ENCODE assay signal across 2 cellular contexts in the genomic region with DNA sequence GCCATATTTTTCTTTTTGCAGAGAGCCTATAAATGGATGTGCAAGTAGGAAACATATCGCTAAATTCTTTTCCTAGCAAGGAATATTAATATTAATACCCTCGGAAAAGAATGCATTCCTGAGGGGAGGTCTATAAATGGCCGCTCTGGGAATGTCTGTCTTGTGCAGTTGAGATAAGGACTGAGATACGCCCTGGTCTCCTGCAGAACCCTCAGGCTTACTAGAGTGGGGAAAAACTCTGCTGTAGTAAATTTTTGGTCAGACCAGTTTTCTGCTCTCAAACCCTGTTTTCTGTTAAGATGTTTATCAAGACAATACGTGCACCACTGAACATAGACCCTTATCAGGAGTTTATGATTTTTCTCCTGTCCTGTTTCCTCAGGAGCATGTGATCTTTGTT. TPM values are rescaled to one million over a fixed set of nuclear protein-coding genes. Genes with fewer than 3 reads are reported as not detected.
"Had no signal": no experiment of that assay in that cellular context is flagged by ENCODE, and none has a peak within 500 bp of the region (broad histone marks: within the 10 kb centered on the region; RNA-seq: fewer than 3 reads in every experiment).

No MANE protein-coding gene starts in this region.

RNA-seq across cellular contexts. Expression of gene CCRL2, which starts 24.8 kb away (rescaled TPM):
- polyA plus RNA-seq: keratinocyte had no signal

RNA-seq across cellular contexts. Expression of gene LTF, which starts 32.8 kb away (rescaled TPM):
- polyA plus RNA-seq: endothelial cell of umbilical vein, keratinocyte had no signal
